Comparison of ENCODE assay signal across 8 cellular contexts in genomic region chr20:32535953-32536823, GRCh38.
DNase-seq lines count a peak whose midpoint lies in the region; ATAC-seq lines count a peak whose summit lies in the region.

No MANE protein-coding gene starts in this region.

- peak; percentile 43 for ATAC-seq in HG02678 (IDR thresholded peaks at IDR 0.05; ENCODE audit: unreplicated experiment)

- DNase-seq in DMS79 (lab: John Stamatoyannopoulos, UW) (peak; percentile 92), NCI-H2107 treated with DMSO at 0.1 percent for 48 hours (lab: John Stamatoyannopoulos, UW; ENCODE audit: unreplicated experiment) (peak; percentile 82), cerebellar cortex (ENCODE audit: low spot score) (peak; percentile 82), left kidney (ENCODE audit: low read depth, low spot score) (peak; percentile 94), HK-2 (ENCODE audit: unreplicated experiment) (no peak)
- peak; percentile 65 for DNase-seq in activated CD4-positive, CD25-positive, alpha-beta regulatory T cell treated with anti-CD3 and anti-CD28 coated beads, Interleukin-2, amount 50 U/mL, for 16 hours (ENCODE audit: low read depth, low spot score)
- DNase-seq in stimulated activated CD4-positive, alpha-beta T cell treated with anti-CD3 and anti-CD28 coated beads, Interleukin-4, amount 100 ng/mL, for 1 hour, result peak; percentile 67
